ENCODE assay signal across 1 cellular context in the genomic region with DNA sequence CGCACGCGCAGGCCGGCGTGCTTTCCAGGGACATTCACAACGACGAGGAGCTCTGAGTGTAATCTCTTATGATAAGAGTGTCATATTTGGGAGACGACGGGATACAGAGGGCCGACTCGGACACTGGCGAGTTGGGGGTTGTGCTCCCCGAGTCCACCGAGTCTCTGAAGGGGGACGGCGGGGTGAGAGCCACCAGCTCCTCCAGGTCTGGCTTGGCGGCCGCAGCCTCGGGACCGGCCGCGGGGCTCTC.
TF ChIP-seq lines count a peak whose summit lies in the region.

No MANE protein-coding gene starts in this region.

TF ChIP-seq in HepG2, 621 proteins besides CTCF, POLR2A, EP300 and RAD21 (continued from another document):
- TF ChIP-seq, protein P1, sequence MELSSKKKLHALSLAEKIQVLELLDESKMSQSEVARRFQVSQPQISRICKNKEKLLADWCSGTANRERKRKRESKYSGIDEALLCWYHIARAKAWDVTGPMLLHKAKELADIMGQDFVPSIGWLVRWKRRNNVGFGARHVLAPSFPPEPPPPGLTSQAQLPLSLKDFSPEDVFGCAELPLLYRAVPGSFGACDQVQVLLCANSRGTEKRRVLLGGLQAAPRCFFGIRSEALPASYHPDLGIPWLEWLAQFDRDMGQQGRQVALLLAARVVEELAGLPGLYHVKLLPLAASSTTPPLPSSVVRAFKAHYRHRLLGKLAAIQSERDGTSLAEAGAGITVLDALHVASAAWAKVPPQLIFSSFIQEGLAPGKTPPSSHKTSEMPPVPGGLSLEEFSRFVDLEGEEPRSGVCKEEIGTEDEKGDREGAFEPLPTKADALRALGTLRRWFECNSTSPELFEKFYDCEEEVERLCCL (CRISPR knock-in tag; IDR thresholded peaks at IDR 0.05; ENCODE audit: borderline replicate concordance): no peak
- TF ChIP-seq, protein P2, sequence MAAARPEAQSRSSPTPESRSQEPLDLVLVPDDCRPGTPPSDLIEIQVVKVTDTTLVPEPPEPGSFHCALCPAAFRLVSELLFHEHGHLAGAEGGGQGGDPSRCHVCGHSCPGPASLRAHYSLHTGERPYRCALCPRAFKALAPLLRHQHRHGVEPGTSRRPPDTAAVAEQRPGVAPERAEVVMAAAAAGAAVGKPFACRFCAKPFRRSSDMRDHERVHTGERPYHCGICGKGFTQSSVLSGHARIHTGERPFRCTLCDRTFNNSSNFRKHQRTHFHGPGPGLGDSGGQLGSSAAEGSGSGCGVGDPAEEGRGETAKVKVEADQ (CRISPR knock-in tag; IDR thresholded peaks at IDR 0.05; ENCODE audit: borderline replicate concordance): no peak
- TF ChIP-seq ZNF225 (CRISPR knock-in tag; IDR thresholded peaks at IDR 0.05) (no peak), HDAC2 (CRISPR knock-in tag; IDR thresholded peaks at IDR 0.05) (no peak)
